ENCODE assay signal across 16 cellular contexts in the genomic region with DNA sequence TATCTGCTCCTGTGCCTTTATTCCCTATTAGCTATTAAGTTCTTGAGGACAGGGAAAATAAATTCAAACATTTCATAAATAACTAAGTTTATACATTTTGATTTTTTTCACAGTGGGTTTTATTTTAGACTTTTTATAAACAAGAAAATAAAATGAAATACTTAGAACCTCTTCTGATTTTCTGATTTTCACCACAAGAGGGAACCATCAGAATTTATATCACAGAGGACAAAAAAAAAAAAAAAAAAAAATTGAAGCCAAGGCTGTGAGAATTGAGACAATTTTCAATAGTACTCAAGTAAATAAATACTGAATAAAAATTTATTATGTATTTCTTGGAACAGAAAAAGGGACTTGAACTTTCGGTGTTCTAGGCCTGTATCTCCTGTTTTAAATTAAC.
A peak's percentile ranks its signal among the peaks of the same experiment; 100 is the strongest.
DNase-seq lines count a peak whose midpoint lies in the region; ATAC-seq and TF ChIP-seq lines count a peak whose summit lies in the region.
"Had no signal": no experiment of that assay in that cellular context is flagged by ENCODE, and none has a peak within 500 bp of the region (broad histone marks: within the 10 kb centered on the region; RNA-seq: fewer than 3 reads in every experiment).

No MANE protein-coding gene starts in this region.

- POLR2A ChIA-PET in activated CD4-positive, alpha-beta memory T cell treated with anti-CD3 and anti-CD28 coated beads for 36 hours (lab: Charles Lee), result no interaction called here
- POLR2A ChIA-PET in WTC11 (lab: Charles Lee), result no interaction called here

- no peaks in the 10 kb centered on the region for H3K36me3 ChIP-seq in neural progenitor cell
- H3K36me3 ChIP-seq: ascending aorta, neutrophil, suprapubic skin had no signal

- no peaks in the 10 kb centered on the region for H3F3A ChIP-seq in neural progenitor cell (ENCODE audit: low read depth)

- no peaks in the 10 kb centered on the region for H4K20me1 ChIP-seq in neural progenitor cell (ENCODE audit: low read depth)

- intact Hi-C loops in activated CD4-positive, alpha-beta memory T cell treated with anti-CD3 and anti-CD28 coated beads for 36 hours (cut with micrococcal nuclease), result no loop called here

- H3K9ac ChIP-seq in neural progenitor cell, result no peak overlapping the region

- ATAC-seq in GM18873 (IDR thresholded peaks at IDR 0.05; ENCODE audit: low FRiP score, unreplicated experiment) (no peak), GM21528 (IDR thresholded peaks at IDR 0.05; ENCODE audit: low FRiP score, unreplicated experiment) (no peak), WTC11 (no peak)

- H3K27me3 Mint-ChIP-seq in HFFc6 (ENCODE audit: insufficient read depth) (no peaks in the 10 kb centered on the region), neural progenitor cell (ENCODE audit: insufficient read depth, low read depth) (no peaks in the 10 kb centered on the region), WTC11 (ENCODE audit: low read depth) (no peaks in the 10 kb centered on the region)
- H3K27me3 Mint-ChIP-seq in activated CD4-positive, alpha-beta memory T cell treated with anti-CD3 and anti-CD28 coated beads for 36 hours, result no peaks in the 10 kb centered on the region
- H3K27me3 Mint-ChIP-seq: CD4-positive, alpha-beta memory T cell had no signal

- no peak overlapping the region for H2AFZ ChIP-seq in neural progenitor cell (replicated peaks)

- H3K4me3 ChIP-seq in neural progenitor cell, result no peak overlapping the region
- H3K4me3 ChIP-seq: ascending aorta, suprapubic skin had no signal

- no peak for DNase-seq in HFFc6
- DNase-seq in NCI-H460 (ENCODE audit: extremely low read depth, low read depth), result peak; percentile 3
- DNase-seq in dedifferentiated amniotic fluid mesenchymal stem cell (ENCODE audit: extremely low spot score), result peak; percentile 17
- DNase-seq in neural progenitor cell (ENCODE audit: low spot score), result no peak
- DNase-seq in activated CD4-positive, alpha-beta memory T cell treated with anti-CD3 and anti-CD28 coated beads for 36 hours, result no peak
- no peak for DNase-seq in WTC11 (ENCODE audit: low spot score)
- DNase-seq: activated CD4-positive, alpha-beta T cell treated with anti-CD3 and anti-CD28 coated beads for 1 hour; CD4-positive, alpha-beta memory T cell; head of caudate nucleus; NCI-H1694; NCI-H82 had no signal

- no peak overlapping the region for H3K4me2 ChIP-seq in neural progenitor cell

- no peaks in the 10 kb centered on the region for H3K27me3 ChIP-seq in neural progenitor cell
- H3K27me3 ChIP-seq: ascending aorta, neutrophil, suprapubic skin had no signal

- H3K4me3 Mint-ChIP-seq in HFFc6 (no peak overlapping the region), neural progenitor cell (no peak overlapping the region), WTC11 (no peak overlapping the region)
- no peak overlapping the region for H3K4me3 Mint-ChIP-seq in activated CD4-positive, alpha-beta memory T cell treated with anti-CD3 and anti-CD28 coated beads for 36 hours
- H3K4me3 Mint-ChIP-seq: CD4-positive, alpha-beta memory T cell had no signal

- H3K36me3 Mint-ChIP-seq in HFFc6 (ENCODE audit: low read depth) (no peaks in the 10 kb centered on the region), neural progenitor cell (no peaks in the 10 kb centered on the region), WTC11 (no peaks in the 10 kb centered on the region)
- no peaks in the 10 kb centered on the region for H3K36me3 Mint-ChIP-seq in activated CD4-positive, alpha-beta memory T cell treated with anti-CD3 and anti-CD28 coated beads for 36 hours
- H3K36me3 Mint-ChIP-seq: CD4-positive, alpha-beta memory T cell had no signal

- H3K27ac Mint-ChIP-seq in HFFc6 (no peak overlapping the region), neural progenitor cell (no peak overlapping the region), WTC11 (no peak overlapping the region)
- H3K27ac Mint-ChIP-seq in activated CD4-positive, alpha-beta memory T cell treated with anti-CD3 and anti-CD28 coated beads for 36 hours, result no peak overlapping the region
- H3K27ac Mint-ChIP-seq: CD4-positive, alpha-beta memory T cell had no signal

- no peaks in the 10 kb centered on the region for H3K4me1 ChIP-seq in neural progenitor cell
- H3K4me1 ChIP-seq: ascending aorta, suprapubic skin had no signal

- CTCF ChIA-PET in activated CD4-positive, alpha-beta memory T cell treated with anti-CD3 and anti-CD28 coated beads for 36 hours (lab: Charles Lee), result no interaction called here
- CTCF ChIA-PET in WTC11 (lab: Charles Lee), result no interaction called here

- H3K9me3 ChIP-seq in neural progenitor cell (ENCODE audit: low read depth), result no peaks in the 10 kb centered on the region
- H3K9me3 ChIP-seq: ascending aorta, neutrophil, suprapubic skin had no signal

- H3K4me1 Mint-ChIP-seq in HFFc6 (ENCODE audit: low read depth) (no peaks in the 10 kb centered on the region), neural progenitor cell (no peaks in the 10 kb centered on the region), WTC11 (no peaks in the 10 kb centered on the region)
- H3K4me1 Mint-ChIP-seq in activated CD4-positive, alpha-beta memory T cell treated with anti-CD3 and anti-CD28 coated beads for 36 hours (ENCODE audit: low read depth), result no peaks in the 10 kb centered on the region
- H3K4me1 Mint-ChIP-seq: CD4-positive, alpha-beta memory T cell had no signal

- peak; percentile 54; the same call in 1 of the 2 replicates for TF ChIP-seq CTCF in HFFc6 (IDR thresholded peaks at IDR 0.05)
- peak; percentile 36 for TF ChIP-seq CTCF in neural progenitor cell (IDR thresholded peaks at IDR 0.05)
- no peak for TF ChIP-seq CTCF in WTC11 (IDR thresholded peaks at IDR 0.05)

- no peaks in the 10 kb centered on the region for H3K79me2 ChIP-seq in neural progenitor cell (ENCODE audit: low read depth)

- no peaks in the 10 kb centered on the region for H3K9me3 Mint-ChIP-seq in HFFc6
- no peaks in the 10 kb centered on the region for H3K9me3 Mint-ChIP-seq in neural progenitor cell
- H3K9me3 Mint-ChIP-seq in activated CD4-positive, alpha-beta memory T cell treated with anti-CD3 and anti-CD28 coated beads for 36 hours, result peaks cover 24% of the 10 kb centered on the region
- H3K9me3 Mint-ChIP-seq in WTC11, result no peaks in the 10 kb centered on the region

- H3K27ac ChIP-seq in neural progenitor cell, result no peak overlapping the region
- H3K27ac ChIP-seq: ascending aorta, neutrophil, suprapubic skin had no signal

TF ChIP-seq in WTC11, 78 proteins besides CTCF, POLR2A, EP300 and RAD21 (continues in another document):
- TF ChIP-seq, protein P1, sequence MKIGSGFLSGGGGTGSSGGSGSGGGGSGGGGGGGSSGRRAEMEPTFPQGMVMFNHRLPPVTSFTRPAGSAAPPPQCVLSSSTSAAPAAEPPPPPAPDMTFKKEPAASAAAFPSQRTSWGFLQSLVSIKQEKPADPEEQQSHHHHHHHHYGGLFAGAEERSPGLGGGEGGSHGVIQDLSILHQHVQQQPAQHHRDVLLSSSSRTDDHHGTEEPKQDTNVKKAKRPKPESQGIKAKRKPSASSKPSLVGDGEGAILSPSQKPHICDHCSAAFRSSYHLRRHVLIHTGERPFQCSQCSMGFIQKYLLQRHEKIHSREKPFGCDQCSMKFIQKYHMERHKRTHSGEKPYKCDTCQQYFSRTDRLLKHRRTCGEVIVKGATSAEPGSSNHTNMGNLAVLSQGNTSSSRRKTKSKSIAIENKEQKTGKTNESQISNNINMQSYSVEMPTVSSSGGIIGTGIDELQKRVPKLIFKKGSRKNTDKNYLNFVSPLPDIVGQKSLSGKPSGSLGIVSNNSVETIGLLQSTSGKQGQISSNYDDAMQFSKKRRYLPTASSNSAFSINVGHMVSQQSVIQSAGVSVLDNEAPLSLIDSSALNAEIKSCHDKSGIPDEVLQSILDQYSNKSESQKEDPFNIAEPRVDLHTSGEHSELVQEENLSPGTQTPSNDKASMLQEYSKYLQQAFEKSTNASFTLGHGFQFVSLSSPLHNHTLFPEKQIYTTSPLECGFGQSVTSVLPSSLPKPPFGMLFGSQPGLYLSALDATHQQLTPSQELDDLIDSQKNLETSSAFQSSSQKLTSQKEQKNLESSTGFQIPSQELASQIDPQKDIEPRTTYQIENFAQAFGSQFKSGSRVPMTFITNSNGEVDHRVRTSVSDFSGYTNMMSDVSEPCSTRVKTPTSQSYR (CRISPR knock-in tag; IDR thresholded peaks at IDR 0.05), result no peak
- TF ChIP-seq, protein P2, sequence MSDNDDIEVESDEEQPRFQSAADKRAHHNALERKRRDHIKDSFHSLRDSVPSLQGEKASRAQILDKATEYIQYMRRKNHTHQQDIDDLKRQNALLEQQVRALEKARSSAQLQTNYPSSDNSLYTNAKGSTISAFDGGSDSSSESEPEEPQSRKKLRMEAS (CRISPR knock-in tag; IDR thresholded peaks at IDR 0.05), result no peak
- TF ChIP-seq, protein P3, sequence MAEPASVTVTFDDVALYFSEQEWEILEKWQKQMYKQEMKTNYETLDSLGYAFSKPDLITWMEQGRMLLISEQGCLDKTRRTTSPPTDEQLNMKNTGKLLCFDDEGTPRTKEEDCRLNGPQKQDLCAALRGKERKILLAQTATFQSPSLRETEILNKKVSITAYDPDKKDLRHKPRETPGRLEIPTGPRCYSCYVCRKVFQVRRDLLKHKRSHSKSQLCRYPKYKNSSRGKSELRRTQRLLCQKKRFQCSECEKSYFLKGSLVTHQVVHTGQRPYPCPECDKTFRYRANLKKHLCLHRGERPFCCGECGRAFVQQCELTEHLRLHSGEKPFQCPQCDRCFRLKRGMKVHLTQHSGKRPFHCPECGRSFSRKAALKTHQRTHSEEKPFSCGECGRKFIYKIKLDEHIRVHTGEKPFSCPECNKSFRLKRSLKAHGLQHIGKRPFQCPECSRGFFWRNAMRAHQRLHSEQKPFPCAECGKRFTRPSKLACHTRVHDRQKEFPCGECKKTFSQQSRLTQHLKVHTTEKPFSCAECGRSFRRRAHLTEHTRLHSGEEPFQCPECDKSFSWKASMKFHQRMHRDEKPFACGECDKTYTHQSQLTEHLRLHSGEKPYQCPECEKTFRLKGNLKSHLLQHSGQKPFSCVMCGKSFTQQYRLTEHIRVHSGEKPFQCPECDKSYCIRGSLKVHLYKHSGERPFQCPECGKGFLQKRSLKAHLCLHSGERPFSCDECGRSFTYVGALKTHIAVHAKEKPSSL (CRISPR knock-in tag; conservative IDR thresholded peaks at IDR 0.05), result no peak
- TF ChIP-seq TEAD4 (CRISPR knock-in tag; IDR thresholded peaks at IDR 0.05) (no peak), FOXJ3 (CRISPR knock-in tag; IDR thresholded peaks at IDR 0.05; ENCODE audit: borderline replicate concordance) (no peak), EMX1 (CRISPR knock-in tag; IDR thresholded peaks at IDR 0.05) (no peak)

Comparison
In these comparisons a context has a peak if more than half of its experiments do, and no peak if none do; other contexts are left out.
1. DNase-seq: peak in NCI-H460 (single experiment) and dedifferentiated amniotic fluid mesenchymal stem cell (single experiment); none in HFFc6 (single experiment), neural progenitor cell (single experiment), activated CD4-positive, alpha-beta memory T cell treated with anti-CD3 and anti-CD28 coated beads for 36 hours (single experiment) and WTC11 (single experiment).